Comparison of ENCODE assay signal across 1 cellular context in the genomic region with DNA sequence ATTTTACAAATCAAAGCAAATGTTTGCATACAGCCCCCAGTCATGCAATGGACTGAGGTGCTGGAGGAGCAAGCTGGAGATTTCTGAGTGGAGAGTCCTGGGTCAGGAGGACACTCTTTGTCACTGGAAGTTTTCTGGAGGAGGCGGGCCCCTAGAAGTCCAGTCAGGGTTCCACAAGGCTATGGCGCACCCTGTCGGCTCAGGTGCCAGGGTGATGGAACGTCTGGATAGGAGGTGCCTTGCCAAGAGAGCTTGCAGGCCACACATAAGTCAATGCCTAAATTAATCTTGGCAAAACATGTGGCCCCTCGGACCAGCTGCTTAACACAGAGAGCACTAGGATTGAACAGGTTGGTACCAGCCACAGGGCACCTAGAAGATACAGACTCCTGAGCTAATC.
TF ChIP-seq lines count a peak whose summit lies in the region.

No MANE protein-coding gene starts in this region.

TF ChIP-seq in WTC11, 78 proteins besides CTCF, POLR2A, EP300 and RAD21:
- TF ChIP-seq, protein P1, sequence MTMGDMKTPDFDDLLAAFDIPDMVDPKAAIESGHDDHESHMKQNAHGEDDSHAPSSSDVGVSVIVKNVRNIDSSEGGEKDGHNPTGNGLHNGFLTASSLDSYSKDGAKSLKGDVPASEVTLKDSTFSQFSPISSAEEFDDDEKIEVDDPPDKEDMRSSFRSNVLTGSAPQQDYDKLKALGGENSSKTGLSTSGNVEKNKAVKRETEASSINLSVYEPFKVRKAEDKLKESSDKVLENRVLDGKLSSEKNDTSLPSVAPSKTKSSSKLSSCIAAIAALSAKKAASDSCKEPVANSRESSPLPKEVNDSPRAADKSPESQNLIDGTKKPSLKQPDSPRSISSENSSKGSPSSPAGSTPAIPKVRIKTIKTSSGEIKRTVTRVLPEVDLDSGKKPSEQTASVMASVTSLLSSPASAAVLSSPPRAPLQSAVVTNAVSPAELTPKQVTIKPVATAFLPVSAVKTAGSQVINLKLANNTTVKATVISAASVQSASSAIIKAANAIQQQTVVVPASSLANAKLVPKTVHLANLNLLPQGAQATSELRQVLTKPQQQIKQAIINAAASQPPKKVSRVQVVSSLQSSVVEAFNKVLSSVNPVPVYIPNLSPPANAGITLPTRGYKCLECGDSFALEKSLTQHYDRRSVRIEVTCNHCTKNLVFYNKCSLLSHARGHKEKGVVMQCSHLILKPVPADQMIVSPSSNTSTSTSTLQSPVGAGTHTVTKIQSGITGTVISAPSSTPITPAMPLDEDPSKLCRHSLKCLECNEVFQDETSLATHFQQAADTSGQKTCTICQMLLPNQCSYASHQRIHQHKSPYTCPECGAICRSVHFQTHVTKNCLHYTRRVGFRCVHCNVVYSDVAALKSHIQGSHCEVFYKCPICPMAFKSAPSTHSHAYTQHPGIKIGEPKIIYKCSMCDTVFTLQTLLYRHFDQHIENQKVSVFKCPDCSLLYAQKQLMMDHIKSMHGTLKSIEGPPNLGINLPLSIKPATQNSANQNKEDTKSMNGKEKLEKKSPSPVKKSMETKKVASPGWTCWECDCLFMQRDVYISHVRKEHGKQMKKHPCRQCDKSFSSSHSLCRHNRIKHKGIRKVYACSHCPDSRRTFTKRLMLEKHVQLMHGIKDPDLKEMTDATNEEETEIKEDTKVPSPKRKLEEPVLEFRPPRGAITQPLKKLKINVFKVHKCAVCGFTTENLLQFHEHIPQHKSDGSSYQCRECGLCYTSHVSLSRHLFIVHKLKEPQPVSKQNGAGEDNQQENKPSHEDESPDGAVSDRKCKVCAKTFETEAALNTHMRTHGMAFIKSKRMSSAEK (CRISPR knock-in tag; IDR thresholded peaks at IDR 0.05; ENCODE audit: borderline replicate concordance): no peak
- TF ChIP-seq ZNF423 (CRISPR knock-in tag; IDR thresholded peaks at IDR 0.05): no peak
- TF ChIP-seq, protein P2, sequence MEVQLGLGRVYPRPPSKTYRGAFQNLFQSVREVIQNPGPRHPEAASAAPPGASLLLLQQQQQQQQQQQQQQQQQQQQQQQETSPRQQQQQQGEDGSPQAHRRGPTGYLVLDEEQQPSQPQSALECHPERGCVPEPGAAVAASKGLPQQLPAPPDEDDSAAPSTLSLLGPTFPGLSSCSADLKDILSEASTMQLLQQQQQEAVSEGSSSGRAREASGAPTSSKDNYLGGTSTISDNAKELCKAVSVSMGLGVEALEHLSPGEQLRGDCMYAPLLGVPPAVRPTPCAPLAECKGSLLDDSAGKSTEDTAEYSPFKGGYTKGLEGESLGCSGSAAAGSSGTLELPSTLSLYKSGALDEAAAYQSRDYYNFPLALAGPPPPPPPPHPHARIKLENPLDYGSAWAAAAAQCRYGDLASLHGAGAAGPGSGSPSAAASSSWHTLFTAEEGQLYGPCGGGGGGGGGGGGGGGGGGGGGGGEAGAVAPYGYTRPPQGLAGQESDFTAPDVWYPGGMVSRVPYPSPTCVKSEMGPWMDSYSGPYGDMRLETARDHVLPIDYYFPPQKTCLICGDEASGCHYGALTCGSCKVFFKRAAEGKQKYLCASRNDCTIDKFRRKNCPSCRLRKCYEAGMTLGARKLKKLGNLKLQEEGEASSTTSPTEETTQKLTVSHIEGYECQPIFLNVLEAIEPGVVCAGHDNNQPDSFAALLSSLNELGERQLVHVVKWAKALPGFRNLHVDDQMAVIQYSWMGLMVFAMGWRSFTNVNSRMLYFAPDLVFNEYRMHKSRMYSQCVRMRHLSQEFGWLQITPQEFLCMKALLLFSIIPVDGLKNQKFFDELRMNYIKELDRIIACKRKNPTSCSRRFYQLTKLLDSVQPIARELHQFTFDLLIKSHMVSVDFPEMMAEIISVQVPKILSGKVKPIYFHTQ (CRISPR knock-in tag; IDR thresholded peaks at IDR 0.05): no peak
- TF ChIP-seq, protein P3, sequence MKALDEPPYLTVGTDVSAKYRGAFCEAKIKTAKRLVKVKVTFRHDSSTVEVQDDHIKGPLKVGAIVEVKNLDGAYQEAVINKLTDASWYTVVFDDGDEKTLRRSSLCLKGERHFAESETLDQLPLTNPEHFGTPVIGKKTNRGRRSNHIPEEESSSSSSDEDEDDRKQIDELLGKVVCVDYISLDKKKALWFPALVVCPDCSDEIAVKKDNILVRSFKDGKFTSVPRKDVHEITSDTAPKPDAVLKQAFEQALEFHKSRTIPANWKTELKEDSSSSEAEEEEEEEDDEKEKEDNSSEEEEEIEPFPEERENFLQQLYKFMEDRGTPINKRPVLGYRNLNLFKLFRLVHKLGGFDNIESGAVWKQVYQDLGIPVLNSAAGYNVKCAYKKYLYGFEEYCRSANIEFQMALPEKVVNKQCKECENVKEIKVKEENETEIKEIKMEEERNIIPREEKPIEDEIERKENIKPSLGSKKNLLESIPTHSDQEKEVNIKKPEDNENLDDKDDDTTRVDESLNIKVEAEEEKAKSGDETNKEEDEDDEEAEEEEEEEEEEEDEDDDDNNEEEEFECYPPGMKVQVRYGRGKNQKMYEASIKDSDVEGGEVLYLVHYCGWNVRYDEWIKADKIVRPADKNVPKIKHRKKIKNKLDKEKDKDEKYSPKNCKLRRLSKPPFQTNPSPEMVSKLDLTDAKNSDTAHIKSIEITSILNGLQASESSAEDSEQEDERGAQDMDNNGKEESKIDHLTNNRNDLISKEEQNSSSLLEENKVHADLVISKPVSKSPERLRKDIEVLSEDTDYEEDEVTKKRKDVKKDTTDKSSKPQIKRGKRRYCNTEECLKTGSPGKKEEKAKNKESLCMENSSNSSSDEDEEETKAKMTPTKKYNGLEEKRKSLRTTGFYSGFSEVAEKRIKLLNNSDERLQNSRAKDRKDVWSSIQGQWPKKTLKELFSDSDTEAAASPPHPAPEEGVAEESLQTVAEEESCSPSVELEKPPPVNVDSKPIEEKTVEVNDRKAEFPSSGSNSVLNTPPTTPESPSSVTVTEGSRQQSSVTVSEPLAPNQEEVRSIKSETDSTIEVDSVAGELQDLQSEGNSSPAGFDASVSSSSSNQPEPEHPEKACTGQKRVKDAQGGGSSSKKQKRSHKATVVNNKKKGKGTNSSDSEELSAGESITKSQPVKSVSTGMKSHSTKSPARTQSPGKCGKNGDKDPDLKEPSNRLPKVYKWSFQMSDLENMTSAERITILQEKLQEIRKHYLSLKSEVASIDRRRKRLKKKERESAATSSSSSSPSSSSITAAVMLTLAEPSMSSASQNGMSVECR (CRISPR knock-in tag; IDR thresholded peaks at IDR 0.05; ENCODE audit: borderline replicate concordance): no peak
- TF ChIP-seq NR3C1 (CRISPR knock-in tag; conservative IDR thresholded peaks at IDR 0.05; ENCODE audit: low read depth): no peak
- TF ChIP-seq, protein P4, sequence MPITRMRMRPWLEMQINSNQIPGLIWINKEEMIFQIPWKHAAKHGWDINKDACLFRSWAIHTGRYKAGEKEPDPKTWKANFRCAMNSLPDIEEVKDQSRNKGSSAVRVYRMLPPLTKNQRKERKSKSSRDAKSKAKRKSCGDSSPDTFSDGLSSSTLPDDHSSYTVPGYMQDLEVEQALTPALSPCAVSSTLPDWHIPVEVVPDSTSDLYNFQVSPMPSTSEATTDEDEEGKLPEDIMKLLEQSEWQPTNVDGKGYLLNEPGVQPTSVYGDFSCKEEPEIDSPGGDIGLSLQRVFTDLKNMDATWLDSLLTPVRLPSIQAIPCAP (CRISPR knock-in tag; IDR thresholded peaks at IDR 0.05): no peak
- TF ChIP-seq CREB1 (CRISPR knock-in tag; IDR thresholded peaks at IDR 0.05): no peak
- no peak for TF ChIP-seq NR1H2 (CRISPR knock-in tag; IDR thresholded peaks at IDR 0.05)
- TF ChIP-seq NR2C2 (CRISPR knock-in tag; IDR thresholded peaks at IDR 0.05): no peak
- no peak for TF ChIP-seq KAT7 (CRISPR knock-in tag; IDR thresholded peaks at IDR 0.05; ENCODE audit: borderline replicate concordance)
- no peak for TF ChIP-seq EMX1 (CRISPR knock-in tag; IDR thresholded peaks at IDR 0.05)
- TF ChIP-seq NFYB (CRISPR knock-in tag; conservative IDR thresholded peaks at IDR 0.05; ENCODE audit: low read depth): no peak
- TF ChIP-seq TP53 (CRISPR knock-in tag; IDR thresholded peaks at IDR 0.05): no peak
- TF ChIP-seq, protein P5, sequence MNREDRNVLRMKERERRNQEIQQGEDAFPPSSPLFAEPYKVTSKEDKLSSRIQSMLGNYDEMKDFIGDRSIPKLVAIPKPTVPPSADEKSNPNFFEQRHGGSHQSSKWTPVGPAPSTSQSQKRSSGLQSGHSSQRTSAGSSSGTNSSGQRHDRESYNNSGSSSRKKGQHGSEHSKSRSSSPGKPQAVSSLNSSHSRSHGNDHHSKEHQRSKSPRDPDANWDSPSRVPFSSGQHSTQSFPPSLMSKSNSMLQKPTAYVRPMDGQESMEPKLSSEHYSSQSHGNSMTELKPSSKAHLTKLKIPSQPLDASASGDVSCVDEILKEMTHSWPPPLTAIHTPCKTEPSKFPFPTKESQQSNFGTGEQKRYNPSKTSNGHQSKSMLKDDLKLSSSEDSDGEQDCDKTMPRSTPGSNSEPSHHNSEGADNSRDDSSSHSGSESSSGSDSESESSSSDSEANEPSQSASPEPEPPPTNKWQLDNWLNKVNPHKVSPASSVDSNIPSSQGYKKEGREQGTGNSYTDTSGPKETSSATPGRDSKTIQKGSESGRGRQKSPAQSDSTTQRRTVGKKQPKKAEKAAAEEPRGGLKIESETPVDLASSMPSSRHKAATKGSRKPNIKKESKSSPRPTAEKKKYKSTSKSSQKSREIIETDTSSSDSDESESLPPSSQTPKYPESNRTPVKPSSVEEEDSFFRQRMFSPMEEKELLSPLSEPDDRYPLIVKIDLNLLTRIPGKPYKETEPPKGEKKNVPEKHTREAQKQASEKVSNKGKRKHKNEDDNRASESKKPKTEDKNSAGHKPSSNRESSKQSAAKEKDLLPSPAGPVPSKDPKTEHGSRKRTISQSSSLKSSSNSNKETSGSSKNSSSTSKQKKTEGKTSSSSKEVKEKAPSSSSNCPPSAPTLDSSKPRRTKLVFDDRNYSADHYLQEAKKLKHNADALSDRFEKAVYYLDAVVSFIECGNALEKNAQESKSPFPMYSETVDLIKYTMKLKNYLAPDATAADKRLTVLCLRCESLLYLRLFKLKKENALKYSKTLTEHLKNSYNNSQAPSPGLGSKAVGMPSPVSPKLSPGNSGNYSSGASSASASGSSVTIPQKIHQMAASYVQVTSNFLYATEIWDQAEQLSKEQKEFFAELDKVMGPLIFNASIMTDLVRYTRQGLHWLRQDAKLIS (CRISPR knock-in tag; IDR thresholded peaks at IDR 0.05; ENCODE audit: borderline replicate concordance): no peak
- TF ChIP-seq, protein P6, sequence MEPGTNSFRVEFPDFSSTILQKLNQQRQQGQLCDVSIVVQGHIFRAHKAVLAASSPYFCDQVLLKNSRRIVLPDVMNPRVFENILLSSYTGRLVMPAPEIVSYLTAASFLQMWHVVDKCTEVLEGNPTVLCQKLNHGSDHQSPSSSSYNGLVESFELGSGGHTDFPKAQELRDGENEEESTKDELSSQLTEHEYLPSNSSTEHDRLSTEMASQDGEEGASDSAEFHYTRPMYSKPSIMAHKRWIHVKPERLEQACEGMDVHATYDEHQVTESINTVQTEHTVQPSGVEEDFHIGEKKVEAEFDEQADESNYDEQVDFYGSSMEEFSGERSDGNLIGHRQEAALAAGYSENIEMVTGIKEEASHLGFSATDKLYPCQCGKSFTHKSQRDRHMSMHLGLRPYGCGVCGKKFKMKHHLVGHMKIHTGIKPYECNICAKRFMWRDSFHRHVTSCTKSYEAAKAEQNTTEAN (CRISPR knock-in tag; IDR thresholded peaks at IDR 0.05): no peak
- no peak for TF ChIP-seq HMGA2 (CRISPR knock-in tag; IDR thresholded peaks at IDR 0.05)
- no peak for TF ChIP-seq ZNF671 (CRISPR knock-in tag; IDR thresholded peaks at IDR 0.05)
